Comparison of ENCODE assay signal across 16 cellular contexts in the genomic region with DNA sequence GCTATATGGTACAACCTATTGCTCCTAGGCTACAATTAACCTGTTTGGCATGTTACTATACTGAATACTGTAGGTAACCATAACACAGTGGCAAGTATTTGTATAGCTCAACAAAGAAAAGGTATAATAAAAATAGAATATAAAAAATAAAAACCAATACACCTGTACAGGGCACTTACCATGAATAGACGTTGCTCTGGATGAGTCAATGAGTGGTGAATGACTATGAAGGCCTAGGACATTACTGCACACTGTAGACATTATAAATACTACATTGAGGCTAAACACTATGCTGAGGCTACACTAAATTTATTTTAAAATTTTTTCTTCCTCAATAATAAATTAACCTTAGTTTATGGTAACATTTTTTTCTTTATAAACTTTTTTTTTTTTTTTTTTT.
"Had no signal": no experiment of that assay in that cellular context is flagged by ENCODE, and none has a peak within 500 bp of the region (broad histone marks: within the 10 kb centered on the region; RNA-seq: fewer than 3 reads in every experiment).

No MANE protein-coding gene starts in this region.

- H3K4me1 ChIP-seq: colonic mucosa had no signal

- ATAC-seq: heart left ventricle; naive thymus-derived CD4-positive, alpha-beta T cell; psoas muscle; right lobe of liver; stimulated activated memory B cell treated with anti-CD40 and anti-IgM and Interleukin-4, amounts not matched to agents 10 μg/mL and 1 μg/mL and 100 μg/mL, for 72 hours had no signal

- H3K27me3 ChIP-seq: colonic mucosa, heart left ventricle, right lobe of liver, testis, tibial nerve had no signal

- H3K9me3 ChIP-seq: colonic mucosa, heart left ventricle, psoas muscle, right lobe of liver, testis, tibial nerve had no signal

- DNase-seq: colonic mucosa; effector CD4-positive, alpha-beta T cell; heart left ventricle; hippocampal formation; mesendoderm; naive thymus-derived CD4-positive, alpha-beta T cell; nephron progenitor cell; psoas muscle; retina; right lobe of liver; stimulated activated CD4-positive, alpha-beta T cell treated with anti-CD3 and anti-CD28 coated beads, Interleukin-4, amount 100 ng/mL, for 1 hour; stimulated activated CD8-positive, alpha-beta memory T cell treated with anti-CD3 and anti-CD28 coated beads, Interleukin-4, amount 100 ng/mL, for 48 hours; testis had no signal

- H3K36me3 ChIP-seq: colonic mucosa, right lobe of liver, tibial nerve had no signal

- FAIRE-seq: frontal cortex had no signal

- H3K27ac ChIP-seq: colonic mucosa, heart left ventricle, psoas muscle, right lobe of liver, testis, tibial nerve had no signal

- H3K4me3 ChIP-seq: colonic mucosa, heart left ventricle, psoas muscle, right lobe of liver, testis, tibial nerve had no signal
